ENCODE assay signal across 15 cellular contexts in genomic region chr20:11158146-11158545, GRCh38.
"Had no signal": no experiment of that assay in that cellular context is flagged by ENCODE, and none has a peak within 500 bp of the region (broad histone marks: within the 10 kb centered on the region; RNA-seq: fewer than 3 reads in every experiment).

No MANE protein-coding gene starts in this region.

- H3K9me3 ChIP-seq: ascending aorta, gastroesophageal sphincter, pancreas, right lobe of liver, thoracic aorta, upper lobe of right lung had no signal

- H3K4me1 ChIP-seq: right lobe of liver, upper lobe of right lung had no signal

- H3K27ac ChIP-seq: cardiac muscle cell, gastroesophageal sphincter, right lobe of liver, thoracic aorta, upper lobe of right lung had no signal

- FAIRE-seq: pancreas had no signal

- H3K27me3 ChIP-seq: ascending aorta, cardiac muscle cell, gastroesophageal sphincter, right lobe of liver, upper lobe of right lung had no signal

- DNase-seq: activated CD4-positive, alpha-beta T cell treated with anti-CD3 and anti-CD28 coated beads, Interleukin-2, amount 50 U/mL, for 4 hours; activated gamma-delta T cell; endodermal cell; immature natural killer cell; natural killer cell; pancreas; right lobe of liver; stimulated activated CD4-positive, alpha-beta T cell treated with anti-CD3 and anti-CD28 coated beads, Interleukin-4, amount 100 ng/mL, for 4 hours; T-helper 17 cell; upper lobe of right lung had no signal

- H3K4me3 ChIP-seq: ascending aorta, cardiac muscle cell, gastroesophageal sphincter, pancreas, right lobe of liver, thoracic aorta, upper lobe of right lung had no signal

- H3K36me3 ChIP-seq: ascending aorta, cardiac muscle cell, gastroesophageal sphincter, pancreas, right lobe of liver, thoracic aorta, upper lobe of right lung had no signal

- ATAC-seq: gastroesophageal sphincter; natural killer cell; right lobe of liver; stimulated activated memory B cell treated with anti-CD40 and anti-IgM and Interleukin-4, amounts not matched to agents 10 μg/mL and 1 μg/mL and 100 μg/mL, for 72 hours; T-helper 17 cell; upper lobe of right lung had no signal
